Comparison of ENCODE assay signal across 8 cellular contexts in the genomic region with DNA sequence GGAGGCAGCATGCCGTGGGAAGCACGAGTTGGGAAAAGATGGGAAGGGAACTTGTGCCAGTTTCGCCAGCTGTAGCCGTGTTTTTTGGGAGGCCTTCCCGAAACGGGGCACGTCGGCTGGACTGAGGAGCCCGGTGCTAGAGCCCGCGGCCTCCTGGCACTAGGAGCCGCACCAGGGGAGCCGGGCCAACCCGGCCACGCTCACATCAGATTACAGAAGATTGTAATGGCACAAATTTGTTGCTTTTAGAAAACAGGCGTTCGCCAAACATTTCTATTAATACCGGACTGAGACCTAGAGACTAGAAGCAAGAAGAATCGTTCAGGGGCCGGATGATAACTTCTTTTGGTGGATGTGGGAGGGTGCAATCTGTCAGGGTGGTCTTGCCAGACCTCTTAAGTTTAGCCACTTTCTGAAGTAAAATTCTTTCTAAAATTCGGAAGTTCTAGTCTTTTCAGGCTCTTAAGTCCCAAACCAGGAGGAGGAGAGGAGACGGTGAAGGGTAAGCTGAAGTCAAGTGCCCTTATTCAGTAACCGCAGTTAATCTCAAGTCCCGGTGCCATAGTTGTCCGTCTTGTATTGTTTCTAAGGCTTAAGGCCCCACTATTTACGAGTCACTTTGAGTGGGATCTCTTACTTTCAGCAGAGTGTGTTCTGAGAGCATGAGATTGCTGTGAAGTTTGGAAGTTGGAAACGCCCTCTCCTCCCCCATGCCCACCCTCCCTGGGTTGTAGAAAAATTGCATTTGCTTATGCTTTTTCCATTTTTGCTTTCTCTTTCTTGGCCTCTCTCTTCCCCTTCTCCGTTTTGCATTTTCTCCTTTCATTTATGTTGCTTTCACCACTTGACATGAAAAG. TPM values are rescaled to one million over a fixed set of nuclear protein-coding genes. Genes with fewer than 3 reads are reported as not detected.
DNase-seq lines count a peak whose midpoint lies in the region; ATAC-seq, FAIRE-seq and TF ChIP-seq lines count a peak whose summit lies in the region.

No MANE protein-coding gene starts in this region.

- intact Hi-C loops in MCF 10A (cut with micrococcal nuclease): loop anchor here (1.0 to 2.0 kb wide), 2 partner anchors 14 to 59 kb away; no protein-coding TSS in a partner anchor
- intact Hi-C loops in kidney (cut with DNase I): no loop called here

- no peak for TF ChIP-seq CTCF in MCF 10A (IDR thresholded peaks at IDR 0.05; ENCODE audit: unreplicated experiment)
- no peak for TF ChIP-seq CTCF in kidney (IDR thresholded peaks at IDR 0.05; ENCODE audit: borderline replicate concordance, extremely low read depth, insufficient read depth)

- BruUV-seq in MCF 10A (replicated peaks; lab: Mats Ljungman, UMichigan): TSS peak; percentile 23

- H3K9me3 Mint-ChIP-seq in MCF 10A (ENCODE audit: unreplicated experiment): no peaks in the 10 kb centered on the region

- H3K27me3 Mint-ChIP-seq in MCF 10A (ENCODE audit: insufficient read depth, unreplicated experiment): no peaks in the 10 kb centered on the region

- peak overlapping the region; percentile 7 to 63 for H3K9ac ChIP-seq in kidney (ENCODE audit: low read length in 2 of 2)

- CTCF ChIA-PET in MCF 10A (lab: Yijun Ruan, JAX): interaction anchor here (0.8 to 5.1 kb wide), 8 partner anchors 16 to 86 kb away, joined by 4 to 49 read pairs (median 5); no protein-coding TSS in a partner anchor

- peak; percentile 40 for DNase-seq in NCI-H748 (lab: John Stamatoyannopoulos, UW; ENCODE audit: unreplicated experiment)
- no peak for DNase-seq in NCI-H748 treated with DMSO at 0.1 percent for 48 hours (lab: John Stamatoyannopoulos, UW)
- DNase-seq in MCF 10A (ENCODE audit: unreplicated experiment): peak; percentile 60
- peak; percentile 79 for DNase-seq in kidney
- DNase-seq in stimulated activated naive CD8-positive, alpha-beta T cell treated with anti-CD3 and anti-CD28 coated beads, Interleukin-15, Interleukin-2, amounts not matched to agents 100 U/mL and 50 U/mL, for 24 hours: peak; percentile 29
- DNase-seq in OCI-M2 (lab: John Stamatoyannopoulos, UW; ENCODE audit: unreplicated experiment): no peak

- POLR2A ChIA-PET in MCF 10A (lab: Yijun Ruan, JAX): interaction anchor here (0.9 to 9.7 kb wide), 13 partner anchors 7 to 558 kb away, joined by 3 to 124 read pairs (median 5); a partner anchor contains a TSS

- no peak for FAIRE-seq in kidney (lab: Jason Lieb, UNC)

- H3K27ac Mint-ChIP-seq in MCF 10A (ENCODE audit: low read depth, unreplicated experiment): peak overlapping the region; percentile 90

- H3K36me3 ChIP-seq in kidney (ENCODE audit: control insufficient read depth in 1 of 2, insufficient read depth in 2 of 2, low read length in 2 of 2): no peaks in the 10 kb centered on the region

- peak; percentile 48; the same call in 1 of the 2 replicates for TF ChIP-seq POLR2A in Raji (IDR thresholded peaks at IDR 0.05; ENCODE audit: insufficient read depth, low read depth, low read length)

- peak overlapping the region; percentile 67 to 72 for H3K4me3 ChIP-seq in kidney (ENCODE audit: low read length in 2 of 2)

- H3K4me3 Mint-ChIP-seq in MCF 10A (ENCODE audit: unreplicated experiment): peak overlapping the region; percentile 80

- H3K27ac ChIP-seq in kidney (ENCODE audit: low read depth in 2 of 2, low read length in 2 of 2): peak overlapping the region; percentile 3 to 67

- H3K4me1 ChIP-seq in kidney (ENCODE audit: control insufficient read depth in 1 of 2, insufficient read depth in 1 of 2, low read depth in 1 of 2, low read length in 2 of 2): no peaks in the 10 kb centered on the region

- ATAC-seq in stimulated activated naive CD8-positive, alpha-beta T cell treated with anti-CD3 and anti-CD28 coated beads, Interleukin-15, Interleukin-2, amounts not matched to agents 100 U/mL and 50 U/mL, for 24 hours: no peak
- ATAC-seq in HG02623 (IDR thresholded peaks at IDR 0.05; ENCODE audit: unreplicated experiment): no peak

- H3K36me3 Mint-ChIP-seq in MCF 10A (ENCODE audit: insufficient read depth, unreplicated experiment): peaks cover 22% of the 10 kb centered on the region

- no peaks in the 10 kb centered on the region for H3K9me3 ChIP-seq in kidney (ENCODE audit: control insufficient read depth in 1 of 2, low read length in 2 of 2)

- peaks cover 14% of the 10 kb centered on the region for H3K4me1 Mint-ChIP-seq in MCF 10A (ENCODE audit: insufficient read depth, unreplicated experiment)

RNA-seq across cellular contexts. Expression of a gene that starts 1.4 kb away (rescaled TPM):
- total RNA-seq in MCF 10A (2022): 30.5 and 30.6 TPM in 2 replicates
- 35.6 TPM for total RNA-seq in kidney
- 8.2 TPM for polyA plus RNA-seq in kidney (ENCODE audit: insufficient read depth, low read depth, low replicate concordance)

Comparison
In these comparisons a context has a peak if more than half of its experiments do, and no peak if none do; other contexts are left out.
1. DNase-seq: peak in NCI-H748 (single experiment), MCF 10A (single experiment), kidney (single experiment) and stimulated activated naive CD8-positive, alpha-beta T cell treated with anti-CD3 and anti-CD28 coated beads, Interleukin-15, Interleukin-2, amounts not matched to agents 100 U/mL and 50 U/mL, for 24 hours (single experiment); none in NCI-H748 treated with DMSO at 0.1 percent for 48 hours (single experiment) and OCI-M2 (single experiment).